3 cellular contexts compared by ENCODE assay signal in the genomic region with DNA sequence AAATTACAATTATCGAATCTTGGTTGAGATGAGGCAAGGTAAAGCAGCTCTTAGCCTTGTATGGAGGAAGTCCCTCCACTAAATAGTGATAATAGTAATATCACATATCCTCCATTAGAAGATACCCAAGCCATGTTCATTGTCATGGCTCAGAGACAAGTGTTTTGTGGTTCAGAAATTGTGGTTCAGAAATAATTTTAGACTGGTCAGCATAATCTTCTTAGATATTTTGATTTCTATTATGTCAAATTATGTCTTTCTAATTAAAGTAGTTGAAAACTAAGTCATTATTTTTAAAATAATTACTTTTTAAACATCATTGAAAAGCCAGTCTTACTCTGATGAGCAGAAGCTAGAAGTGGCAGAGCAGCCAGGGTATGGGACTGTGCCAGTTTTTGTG.
TF ChIP-seq lines count a peak whose summit lies in the region.

No MANE protein-coding gene starts in this region.

TF ChIP-seq in HepG2, 621 proteins besides CTCF, POLR2A, EP300 and RAD21:
- TF ChIP-seq MAFF (IDR thresholded peaks at IDR 0.05; ENCODE audit: low read depth, low read length) (peak; percentile 26; the same call in 1 of the 2 replicates), ZBTB21 (CRISPR knock-in tag; IDR thresholded peaks at IDR 0.05) (no peak), MAFK (conservative IDR thresholded peaks at IDR 0.05 in 1 of 2, IDR thresholded peaks at IDR 0.05 in 1 of 2; ENCODE audit: low read length in 2 of 2) (peak; percentile 21 to 66; a peak in 2 of 4 replicates)

TF ChIP-seq in A549, 52 proteins besides CTCF, POLR2A, EP300 and RAD21:
- peak; percentile 50 for TF ChIP-seq MAFK (IDR thresholded peaks at IDR 0.05; ENCODE audit: partially characterized antibody)
- TF ChIP-seq, protein P1, sequence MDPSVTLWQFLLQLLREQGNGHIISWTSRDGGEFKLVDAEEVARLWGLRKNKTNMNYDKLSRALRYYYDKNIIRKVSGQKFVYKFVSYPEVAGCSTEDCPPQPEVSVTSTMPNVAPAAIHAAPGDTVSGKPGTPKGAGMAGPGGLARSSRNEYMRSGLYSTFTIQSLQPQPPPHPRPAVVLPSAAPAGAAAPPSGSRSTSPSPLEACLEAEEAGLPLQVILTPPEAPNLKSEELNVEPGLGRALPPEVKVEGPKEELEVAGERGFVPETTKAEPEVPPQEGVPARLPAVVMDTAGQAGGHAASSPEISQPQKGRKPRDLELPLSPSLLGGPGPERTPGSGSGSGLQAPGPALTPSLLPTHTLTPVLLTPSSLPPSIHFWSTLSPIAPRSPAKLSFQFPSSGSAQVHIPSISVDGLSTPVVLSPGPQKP (IDR thresholded peaks at IDR 0.05; ENCODE audit: low read depth, low read length): no peak

TF ChIP-seq in IMR-90, 13 proteins besides CTCF, POLR2A, EP300 and RAD21:
- TF ChIP-seq MAFK (IDR thresholded peaks at IDR 0.05; ENCODE audit: low read depth, low read length) (peak; percentile 34; the same call in 1 of the 2 replicates), NFE2L2 (IDR thresholded peaks at IDR 0.05; ENCODE audit: low read depth, low read length) (no peak)
